Comparison of ENCODE assay signal across 11 cellular contexts in the genomic region with DNA sequence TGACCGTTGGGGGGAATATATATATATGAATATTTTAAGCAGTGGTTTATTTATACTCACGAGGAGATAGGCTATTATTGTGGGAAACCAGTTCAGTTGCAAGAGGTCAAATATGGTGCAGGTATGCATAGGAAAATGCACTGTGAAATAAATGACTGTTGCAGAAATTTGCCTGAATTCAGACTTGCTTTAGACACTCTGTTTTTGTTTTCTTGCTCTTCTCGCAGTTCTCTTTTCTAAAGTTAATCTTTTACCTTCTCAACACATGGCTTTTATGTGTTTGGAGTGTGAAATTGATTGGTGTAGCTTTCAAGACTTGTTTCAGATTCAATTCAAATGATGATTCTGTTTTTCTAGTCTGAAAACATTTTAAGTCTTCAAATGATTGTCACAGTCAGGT.
DNase-seq lines count a peak whose midpoint lies in the region; ATAC-seq and TF ChIP-seq lines count a peak whose summit lies in the region.
"Had no signal": no experiment of that assay in that cellular context is flagged by ENCODE, and none has a peak within 500 bp of the region (broad histone marks: within the 10 kb centered on the region; RNA-seq: fewer than 3 reads in every experiment).

No MANE protein-coding gene starts in this region.

- H3K27me3 Mint-ChIP-seq in CD4-positive, alpha-beta T cell = no peaks in the 10 kb centered on the region

- H3K36me3 Mint-ChIP-seq in CD4-positive, alpha-beta T cell (ENCODE audit: low read depth) = peaks cover under 1% of the 10 kb centered on the region

- peak overlapping the region; percentile 60 for H3K27ac Mint-ChIP-seq in CD4-positive, alpha-beta T cell

- H3K4me3 Mint-ChIP-seq in CD4-positive, alpha-beta T cell = no peak overlapping the region

- POLR2A ChIA-PET in CD4-positive, alpha-beta T cell (lab: Charles Lee) = no interaction called here

- in situ Hi-C loops in ACHN (cut with HindIII; ENCODE audit: low pct_ligation_motif_present, low pct_unique_long_range_greater_than_20kb, low sequenced_read_pairs) = no loop called here

- CTCF ChIA-PET in CD4-positive, alpha-beta T cell (lab: Charles Lee) = interaction anchor here (0.9 to 1.3 kb wide), 2 partner anchors 56 to 111 kb away, joined by 3 to 5 read pairs; no protein-coding TSS in a partner anchor

- H3K27ac ChIP-seq in CD4-positive, alpha-beta T cell (ENCODE audit: low read depth, low read length) = no peak overlapping the region
- H3K27ac ChIP-seq in VCaP = peak overlapping the region; percentile 91
- H3K27ac ChIP-seq: vagina had no signal

- DNase-seq in CD4-positive, alpha-beta T cell = no peak
- no peak for DNase-seq in ACHN
- DNase-seq in activated T-cell treated with anti-CD3 and anti-CD28 coated beads, Interleukin-2, amount 50 U/mL, for 1 hour = no peak
- no peak for DNase-seq in H4 (ENCODE audit: low spot score)
- DNase-seq in OCI-M1 (lab: John Stamatoyannopoulos, UW) = no peak
- DNase-seq: central memory CD4-positive, alpha-beta T cell; NCI-H1092 had no signal

- no peaks in the 10 kb centered on the region for H3K27me3 ChIP-seq in CD4-positive, alpha-beta T cell (ENCODE audit: control insufficient read depth, insufficient read depth, low read length)
- H3K27me3 ChIP-seq: vagina had no signal

- no peaks in the 10 kb centered on the region for H3K9me3 ChIP-seq in CD4-positive, alpha-beta T cell (ENCODE audit: control insufficient read depth, low read length)
- H3K9me3 ChIP-seq: vagina had no signal

- intact Hi-C loops in CD4-positive, alpha-beta T cell (cut with DNase I, micrococcal nuclease) = no loop called here

- ATAC-seq in CD4-positive, alpha-beta T cell (ENCODE audit: poor library complexity) = no peak
- ATAC-seq in GM19351 (IDR thresholded peaks at IDR 0.05; ENCODE audit: unreplicated experiment) = peak; percentile 42
- peak; percentile 53 for ATAC-seq in HG02870 (IDR thresholded peaks at IDR 0.05; ENCODE audit: unreplicated experiment)

- peaks cover 56% of the 10 kb centered on the region for H3K4me1 Mint-ChIP-seq in CD4-positive, alpha-beta T cell (ENCODE audit: low read depth)

- no peaks in the 10 kb centered on the region for H3K9me3 Mint-ChIP-seq in CD4-positive, alpha-beta T cell

- no peak for TF ChIP-seq CTCF in CD4-positive, alpha-beta T cell (IDR thresholded peaks at IDR 0.05)
- TF ChIP-seq CTCF in VCaP (conservative IDR thresholded peaks at IDR 0.05) = no peak
